ENCODE assay signal across 8 cellular contexts in the genomic region with DNA sequence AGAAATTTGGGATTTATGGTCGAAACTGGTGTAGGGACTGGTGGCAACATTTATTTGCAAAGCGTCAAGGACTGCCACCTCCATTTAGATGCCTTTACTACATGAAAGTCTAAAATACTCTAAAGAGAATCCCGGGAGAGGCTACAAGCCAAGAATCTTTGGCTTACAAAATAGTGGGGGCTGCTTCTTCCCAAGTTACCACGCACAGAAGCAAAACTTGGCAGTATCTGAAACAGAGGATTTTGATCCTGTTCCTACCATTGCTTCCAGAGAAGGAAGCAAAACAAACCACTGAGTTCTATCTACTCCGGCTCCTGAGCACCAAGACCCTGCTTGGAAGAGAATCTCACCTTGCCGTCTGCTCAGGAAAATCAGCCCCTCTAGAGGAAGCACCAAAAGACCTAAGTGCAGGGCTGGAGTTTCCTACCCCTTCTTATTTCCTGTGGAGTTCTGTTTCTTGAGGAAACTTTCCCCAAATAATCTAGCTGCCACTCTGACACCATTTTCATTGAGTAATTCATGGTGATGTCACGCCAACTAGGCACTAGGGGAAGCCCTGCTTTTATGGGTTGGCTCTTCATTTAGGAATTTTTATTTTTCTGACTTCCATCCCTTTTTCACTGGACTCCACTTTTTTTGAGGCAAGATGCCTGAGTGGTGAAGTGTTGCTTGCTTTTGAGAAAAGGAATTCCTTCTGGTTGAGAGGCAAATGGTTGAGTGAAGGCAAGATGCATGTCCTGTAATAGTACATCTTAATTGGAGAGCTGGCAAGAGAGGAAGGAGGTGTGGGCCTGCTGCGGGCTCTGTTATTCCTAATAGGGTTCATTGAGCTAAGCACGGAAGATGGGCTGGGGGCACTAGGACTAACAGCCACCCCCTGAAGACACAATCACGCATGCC. TPM values are rescaled to one million over a fixed set of nuclear protein-coding genes. Genes with fewer than 3 reads are reported as not detected.
DNase-seq lines count a peak whose midpoint lies in the region; ATAC-seq and TF ChIP-seq lines count a peak whose summit lies in the region.

No MANE protein-coding gene starts in this region.

- ATAC-seq in naive B cell (ENCODE audit: low read depth in 2 of 2), result peak in 1 of 2 donors; percentile 0

- H3K9me3 Mint-ChIP-seq in naive B cell, result no peaks in the 10 kb centered on the region

- DNase-seq in DMS79 (lab: John Stamatoyannopoulos, UW) (peak; percentile 57), LHCN-M2 (ENCODE audit: low read depth) (peak; percentile 58), cerebellar cortex (ENCODE audit: low spot score) (peak; percentile 91), naive B cell (no peak), ureter (ENCODE audit: low spot score) (no peak), NCI-H2107 treated with DMSO at 0.1 percent for 48 hours (lab: John Stamatoyannopoulos, UW; ENCODE audit: unreplicated experiment) (no peak), NCI-H748 treated with DMSO at 0.1 percent for 48 hours (lab: John Stamatoyannopoulos, UW) (no peak), GM13977 (ENCODE audit: low spot score) (no peak)

- no peak for TF ChIP-seq CTCF in GM13977 (IDR thresholded peaks at IDR 0.05; ENCODE audit: extremely low read depth, insufficient read depth, missing control alignments)

- no peaks in the 10 kb centered on the region for H3K27me3 Mint-ChIP-seq in naive B cell

- no peaks in the 10 kb centered on the region for H3K36me3 Mint-ChIP-seq in naive B cell

- peak overlapping the region in 7 of 8 donors; percentile 46 to 91 (median 80) for H3K4me3 Mint-ChIP-seq in naive B cell

- in situ Hi-C loops in GM13977 (cut with MboI; ENCODE audit: low pct_unique_long_range_greater_than_20kb, low sequenced_read_pairs, unreplicated experiment), result no loop called here

- peaks cover 55 to 89% (median 82%) of the 10 kb centered on the region in 3 donors for H3K4me1 Mint-ChIP-seq in naive B cell

- H3K27ac Mint-ChIP-seq in naive B cell, result peak overlapping the region; percentile 28 to 95 (median 88)

RNA-seq across cellular contexts. Expression of a gene that starts 36.8 kb away (rescaled TPM):
- 39.9 and 48.9 TPM in 2 replicates for total RNA-seq in LHCN-M2 (2014; rRNA removed)
- polyA plus RNA-seq in LHCN-M2 (2012), result 16.5 TPM
- 10 to 100 TPM; 33.3 to 77.6 (median 62.5) TPM for polyA plus RNA-seq in naive B cell (ENCODE audit: low read depth in 6 of 6)
- total RNA-seq in ureter, result 99.1 TPM

Comparison
In these comparisons a context has a peak if more than half of its experiments do, and no peak if none do; other contexts are left out.
1. DNase-seq: peak in DMS79 (single experiment), LHCN-M2 (single experiment) and cerebellar cortex (single experiment); none in naive B cell (single experiment), ureter (single experiment), NCI-H2107 treated with DMSO at 0.1 percent for 48 hours (single experiment), NCI-H748 treated with DMSO at 0.1 percent for 48 hours (single experiment) and GM13977 (single experiment).